ENCODE assay signal across 22 cellular contexts in the genomic region with DNA sequence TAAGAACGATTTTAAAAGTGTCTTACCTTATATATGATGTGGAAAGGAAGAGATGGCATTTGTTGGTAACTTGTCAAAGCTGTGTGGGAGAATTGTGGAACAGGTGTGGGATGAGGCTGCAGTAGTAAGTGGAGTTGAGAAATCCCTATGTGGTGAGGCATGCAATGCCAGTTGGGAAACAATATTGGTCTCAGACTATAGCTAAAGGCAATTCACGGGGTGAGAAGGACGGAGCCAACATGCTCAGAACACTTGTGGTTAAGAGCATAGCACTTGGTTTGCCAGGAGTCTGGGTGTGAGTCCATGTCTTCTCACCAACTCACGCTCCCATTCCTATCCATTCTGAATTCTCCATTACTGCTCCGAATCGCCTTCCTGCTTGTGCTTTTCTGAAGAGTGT.
"Had no signal": no experiment of that assay in that cellular context is flagged by ENCODE, and none has a peak within 500 bp of the region (broad histone marks: within the 10 kb centered on the region; RNA-seq: fewer than 3 reads in every experiment).

No MANE protein-coding gene starts in this region.

- H3K9me3 ChIP-seq: gastroesophageal sphincter, right lobe of liver, transverse colon, uterus had no signal

- H3K27me3 Mint-ChIP-seq: activated CD4-positive, alpha-beta memory T cell treated with anti-CD3 and anti-CD28 coated beads, Interleukin-2, amount 10 ng/mL, durations not matched to agents 7 days and 5 days; activated naive CD4-positive, alpha-beta T cell treated with anti-CD3 and anti-CD28 coated beads, Interleukin-2, amount 50 U/mL, for 24 hours; central memory CD8-positive, alpha-beta T cell; stimulated activated naive B cell treated with anti-CD40 and anti-IgM and Interleukin-4, amounts not matched to agents 10 μg/mL and 1 μg/mL and 100 μg/mL, for 72 hours had no signal

- H3K4me1 ChIP-seq: gastroesophageal sphincter, right lobe of liver, transverse colon, uterus had no signal

- H3K4me2 ChIP-seq: smooth muscle cell had no signal

- H3K27ac ChIP-seq: gastroesophageal sphincter, right lobe of liver, transverse colon, uterus had no signal

- H3K4me1 Mint-ChIP-seq: activated CD4-positive, alpha-beta memory T cell treated with anti-CD3 and anti-CD28 coated beads, Interleukin-2, amount 10 ng/mL, durations not matched to agents 7 days and 5 days; activated naive CD4-positive, alpha-beta T cell treated with anti-CD3 and anti-CD28 coated beads, Interleukin-2, amount 50 U/mL, for 24 hours; central memory CD8-positive, alpha-beta T cell; naive thymus-derived CD4-positive, alpha-beta T cell; neural crest cell; stimulated activated naive B cell treated with anti-CD40 and anti-IgM and Interleukin-4, amounts not matched to agents 10 μg/mL and 1 μg/mL and 100 μg/mL, for 72 hours had no signal

- H3K36me3 Mint-ChIP-seq: activated naive CD4-positive, alpha-beta T cell treated with anti-CD3 and anti-CD28 coated beads, Interleukin-2, amount 50 U/mL, for 24 hours; naive thymus-derived CD4-positive, alpha-beta T cell; stimulated activated naive B cell treated with anti-CD40 and anti-IgM and Interleukin-4, amounts not matched to agents 10 μg/mL and 1 μg/mL and 100 μg/mL, for 72 hours had no signal

- H3K4me3 ChIP-seq: gastroesophageal sphincter, right lobe of liver, smooth muscle cell, transverse colon, uterus had no signal

- H3K27ac Mint-ChIP-seq: activated CD4-positive, alpha-beta memory T cell treated with anti-CD3 and anti-CD28 coated beads, Interleukin-2, amount 10 ng/mL, durations not matched to agents 7 days and 5 days; activated naive CD4-positive, alpha-beta T cell treated with anti-CD3 and anti-CD28 coated beads, Interleukin-2, amount 50 U/mL, for 24 hours; activated T-helper 1 cell treated with anti-CD3 and anti-CD28 coated beads, Interleukin-12 subunit alpha, Interleukin-12 subunit beta, Interleukin-2, Interleukin-4 antibody, amounts not matched to agents 30 ng/mL and 10 ng/mL and 1 ng/mL, durations not matched to agents 14 hours and 24 hours and 36 hours; naive thymus-derived CD4-positive, alpha-beta T cell; stimulated activated naive B cell treated with anti-CD40 and anti-IgM and Interleukin-4, amounts not matched to agents 10 μg/mL and 1 μg/mL and 100 μg/mL, for 72 hours had no signal

- H3K9me3 Mint-ChIP-seq: activated CD4-positive, alpha-beta memory T cell treated with anti-CD3 and anti-CD28 coated beads, Interleukin-2, amount 10 ng/mL, durations not matched to agents 7 days and 5 days; activated T-helper 1 cell treated with anti-CD3 and anti-CD28 coated beads, Interleukin-12 subunit alpha, Interleukin-12 subunit beta, Interleukin-2, Interleukin-4 antibody, amounts not matched to agents 30 ng/mL and 10 ng/mL and 1 ng/mL, durations not matched to agents 14 hours and 24 hours and 36 hours; neural crest cell had no signal

- H3K36me3 ChIP-seq: gastroesophageal sphincter, right lobe of liver, transverse colon, uterus had no signal

- DNase-seq: activated CD4-positive, alpha-beta memory T cell treated with anti-CD3 and anti-CD28 coated beads, Interleukin-2, amount 10 ng/mL, durations not matched to agents 7 days and 5 days; activated CD4-positive, alpha-beta T cell treated with anti-CD3 and anti-CD28 coated beads for 48 hours; activated gamma-delta T cell treated with Interleukin-2 at 50 U/mL for 16 hours; aorta; effector memory CD4-positive, alpha-beta T cell; head of caudate nucleus; left cardiac atrium; mesenchymal stem cell; naive thymus-derived CD4-positive, alpha-beta T cell; occipital lobe; right lobe of liver; stimulated activated CD4-positive, alpha-beta T cell treated with anti-CD3 and anti-CD28 coated beads, Interleukin-15, amount 100 ng/mL, for 24 hours; stimulated activated CD8-positive, alpha-beta memory T cell treated with anti-CD3 and anti-CD28 coated beads, Interleukin-4, amount 100 ng/mL, for 48 hours; stimulated activated naive B cell treated with anti-CD40 and anti-IgM and Interleukin-4, amounts not matched to agents 10 μg/mL and 1 μg/mL and 100 μg/mL, for 72 hours; transverse colon; uterus had no signal

- H3K4me3 Mint-ChIP-seq: activated CD4-positive, alpha-beta memory T cell treated with anti-CD3 and anti-CD28 coated beads, Interleukin-2, amount 10 ng/mL, durations not matched to agents 7 days and 5 days; activated naive CD4-positive, alpha-beta T cell treated with anti-CD3 and anti-CD28 coated beads, Interleukin-2, amount 50 U/mL, for 24 hours; activated T-helper 1 cell treated with anti-CD3 and anti-CD28 coated beads, Interleukin-12 subunit alpha, Interleukin-12 subunit beta, Interleukin-2, Interleukin-4 antibody, amounts not matched to agents 30 ng/mL and 10 ng/mL and 1 ng/mL, durations not matched to agents 14 hours and 24 hours and 36 hours; central memory CD8-positive, alpha-beta T cell; naive thymus-derived CD4-positive, alpha-beta T cell; neural crest cell; stimulated activated naive B cell treated with anti-CD40 and anti-IgM and Interleukin-4, amounts not matched to agents 10 μg/mL and 1 μg/mL and 100 μg/mL, for 72 hours had no signal

- H3K27me3 ChIP-seq: gastroesophageal sphincter, right lobe of liver, transverse colon, uterus had no signal
